ENCODE assay signal across 9 cellular contexts in the genomic region with DNA sequence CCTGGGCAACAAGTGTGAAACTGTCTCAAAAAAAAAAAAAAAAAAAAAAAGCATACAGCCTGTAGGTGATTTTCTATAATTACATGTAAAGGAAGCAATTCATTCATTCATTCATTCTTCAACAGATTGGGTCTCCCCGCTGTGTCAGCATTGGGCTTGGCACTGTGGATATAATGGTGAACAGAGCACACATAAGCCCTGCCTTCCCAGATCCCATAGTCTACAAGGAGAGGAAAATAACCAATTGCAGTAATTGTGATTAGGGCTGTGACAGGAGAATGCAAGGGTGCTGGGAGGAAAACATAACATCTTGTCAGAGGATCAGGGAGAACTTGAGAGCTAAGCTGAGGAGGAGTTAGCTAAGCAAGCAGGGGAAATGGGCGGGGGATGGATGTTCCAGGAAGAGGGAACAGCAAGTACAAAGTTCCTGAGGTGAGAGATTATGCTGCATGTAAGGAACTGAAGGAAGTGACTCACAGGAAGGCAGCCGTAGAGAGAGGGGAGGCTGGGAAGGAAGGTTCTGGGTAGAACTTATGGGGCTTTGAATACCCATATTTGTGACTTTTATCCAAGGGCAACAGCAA. TPM values are rescaled to one million over a fixed set of nuclear protein-coding genes. Genes with fewer than 3 reads are reported as not detected.
DNase-seq lines count a peak whose midpoint lies in the region; ATAC-seq and TF ChIP-seq lines count a peak whose summit lies in the region.
"Had no signal": no experiment of that assay in that cellular context is flagged by ENCODE, and none has a peak within 500 bp of the region (broad histone marks: within the 10 kb centered on the region; RNA-seq: fewer than 3 reads in every experiment).

No MANE protein-coding gene starts in this region.

- no peaks in the 10 kb centered on the region for H3K27me3 ChIP-seq in upper lobe of right lung

- H3K9me3 ChIP-seq in upper lobe of right lung, result no peaks in the 10 kb centered on the region
- H3K9me3 ChIP-seq: Caco-2 had no signal

- CTCF ChIA-PET in activated CD8-positive, alpha-beta memory T cell treated with anti-CD3 and anti-CD28 coated beads, Interleukin-2, amount 10 ng/mL, durations not matched to agents 7 days and 5 days (lab: Charles Lee), result interaction anchor here (1.0 to 1.1 kb wide), 2 partner anchors 164 to 168 kb away, joined by 3 read pairs; no protein-coding TSS in a partner anchor

- H3K36me3 Mint-ChIP-seq in activated CD8-positive, alpha-beta memory T cell treated with anti-CD3 and anti-CD28 coated beads, Interleukin-2, amount 10 ng/mL, durations not matched to agents 7 days and 5 days, result no peaks in the 10 kb centered on the region

- H3K36me3 ChIP-seq in upper lobe of right lung, result no peaks in the 10 kb centered on the region

- no peaks in the 10 kb centered on the region for H3K27me3 Mint-ChIP-seq in activated CD8-positive, alpha-beta memory T cell treated with anti-CD3 and anti-CD28 coated beads, Interleukin-2, amount 10 ng/mL, durations not matched to agents 7 days and 5 days

- intact Hi-C loops in upper lobe of right lung (cut with DNase I), result no loop called here

- TF ChIP-seq CTCF in upper lobe of right lung (IDR thresholded peaks at IDR 0.05), result no peak

- peaks cover 33% of the 10 kb centered on the region for H3K4me1 ChIP-seq in upper lobe of right lung
- H3K4me1 ChIP-seq: Caco-2 had no signal

- peak overlapping the region; percentile 11 for H3K27ac Mint-ChIP-seq in activated CD8-positive, alpha-beta memory T cell treated with anti-CD3 and anti-CD28 coated beads, Interleukin-2, amount 10 ng/mL, durations not matched to agents 7 days and 5 days

- H3K27ac ChIP-seq in upper lobe of right lung, result peak overlapping the region; percentile 78

- peaks cover 11% of the 10 kb centered on the region for H3K4me1 Mint-ChIP-seq in activated CD8-positive, alpha-beta memory T cell treated with anti-CD3 and anti-CD28 coated beads, Interleukin-2, amount 10 ng/mL, durations not matched to agents 7 days and 5 days

- H3K9me3 Mint-ChIP-seq in activated CD8-positive, alpha-beta memory T cell treated with anti-CD3 and anti-CD28 coated beads, Interleukin-2, amount 10 ng/mL, durations not matched to agents 7 days and 5 days (ENCODE audit: low read depth), result peaks cover 2% of the 10 kb centered on the region

- DNase-seq in activated CD8-positive, alpha-beta memory T cell treated with anti-CD3 and anti-CD28 coated beads, Interleukin-2, amount 10 ng/mL, durations not matched to agents 7 days and 5 days, result no peak
- DNase-seq in activated CD8-positive, alpha-beta memory T cell treated with anti-CD3 and anti-CD28 coated beads, Interleukin-2, amount 50 U/mL, for 4 hours, result no peak
- DNase-seq in amniotic epithelial cell (ENCODE audit: low read depth) (peak; percentile 95), iris pigment epithelial cell (ENCODE audit: low read depth) (peak; percentile 92), upper lobe of right lung (no peak), DMS 273 (lab: John Stamatoyannopoulos, UW; ENCODE audit: unreplicated experiment) (no peak)
- no peak for DNase-seq in central memory CD4-positive, alpha-beta T cell

- H3K4me3 ChIP-seq in upper lobe of right lung, result no peak overlapping the region

- no peak for ATAC-seq in activated CD8-positive, alpha-beta memory T cell treated with anti-CD3 and anti-CD28 coated beads, Interleukin-2, amount 10 ng/mL, durations not matched to agents 7 days and 5 days
- ATAC-seq in upper lobe of right lung, result peak; percentile 96
- ATAC-seq in HG03095 (IDR thresholded peaks at IDR 0.05; ENCODE audit: unreplicated experiment), result no peak

- H3K4me3 Mint-ChIP-seq in activated CD8-positive, alpha-beta memory T cell treated with anti-CD3 and anti-CD28 coated beads, Interleukin-2, amount 10 ng/mL, durations not matched to agents 7 days and 5 days, result no peak overlapping the region

RNA-seq across cellular contexts. Expression of gene KLF9, which starts 24.0 kb away (rescaled TPM):
- total RNA-seq in activated CD8-positive, alpha-beta memory T cell treated with anti-CD3 and anti-CD28 coated beads, Interleukin-2, amount 10 ng/mL, durations not matched to agents 7 days and 5 days, result 10 to 100 TPM; 12.0 to 12.2 TPM
- 91.0 TPM for total RNA-seq in upper lobe of right lung

Comparison
In these comparisons a context has a peak if more than half of its experiments do, and no peak if none do; other contexts are left out.
1. DNase-seq: peak in amniotic epithelial cell (single experiment) and iris pigment epithelial cell (single experiment); none in activated CD8-positive, alpha-beta memory T cell treated with anti-CD3 and anti-CD28 coated beads, Interleukin-2, amount 10 ng/mL, durations not matched to agents 7 days and 5 days (single experiment), activated CD8-positive, alpha-beta memory T cell treated with anti-CD3 and anti-CD28 coated beads, Interleukin-2, amount 50 U/mL, for 4 hours (single experiment), upper lobe of right lung (single experiment), central memory CD4-positive, alpha-beta T cell (single experiment) and DMS 273 (single experiment).